17 cellular contexts compared by ENCODE assay signal in the genomic region with DNA sequence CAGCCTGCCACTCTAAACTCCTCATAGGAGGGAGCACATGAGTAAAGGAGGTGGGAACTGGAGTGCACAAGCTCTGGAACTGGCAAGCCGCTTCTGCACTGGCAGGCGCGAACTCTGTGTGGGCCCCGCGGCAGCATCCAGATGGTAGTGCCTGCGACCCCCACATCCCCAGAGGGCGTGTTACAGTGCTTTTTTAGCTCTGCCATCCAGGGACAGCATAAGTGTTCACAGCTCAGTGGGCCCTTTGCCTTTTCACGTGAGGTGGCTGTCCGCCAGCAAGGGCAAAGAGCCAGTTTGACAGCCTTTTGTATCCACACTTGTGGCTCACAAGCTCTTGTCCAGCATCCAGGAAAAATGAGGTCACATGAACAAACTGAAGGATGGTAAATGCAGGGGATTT.
"Had no signal": no experiment of that assay in that cellular context is flagged by ENCODE, and none has a peak within 500 bp of the region (broad histone marks: within the 10 kb centered on the region; RNA-seq: fewer than 3 reads in every experiment).

No MANE protein-coding gene starts in this region.

- H3K36me3 ChIP-seq: lower lobe of right lung, pancreas had no signal

- H3K4me3 ChIP-seq: coronary artery, lower lobe of right lung, pancreas had no signal

- DNase-seq: activated CD4-positive, alpha-beta T cell treated with anti-CD3 and anti-CD28 coated beads, Interleukin-2, amount 10 ng/mL, durations not matched to agents 7 days and 5 days; activated gamma-delta T cell treated with Interleukin-2 at 50 U/mL for 16 hours; amniotic stem cell; central memory CD4-positive, alpha-beta T cell; effector CD8-positive, alpha-beta T cell; foreskin fibroblast; kidney glomerular epithelial cell; lower lobe of right lung; stimulated activated CD4-positive, alpha-beta T cell treated with anti-CD3 and anti-CD28 coated beads, Interleukin-15, amount 100 ng/mL, for 24 hours; stimulated activated CD4-positive, alpha-beta T cell treated with anti-CD3 and anti-CD28 coated beads, Interleukin-4, amount 100 ng/mL, for 1 hour; stimulated activated naive B cell treated with anti-CD40 and anti-IgM and Interleukin-4, amounts not matched to agents 10 μg/mL and 1 μg/mL and 100 μg/mL, for 72 hours; T-cell; T-helper 9 cell; trophoblast cell had no signal

- H3K9me3 ChIP-seq: lower lobe of right lung, pancreas had no signal

- ATAC-seq: lower lobe of right lung; pancreas; stimulated activated naive B cell treated with anti-CD40 and anti-IgM and Interleukin-4, amounts not matched to agents 10 μg/mL and 1 μg/mL and 100 μg/mL, for 72 hours; T-cell had no signal

- H3K4me3 Mint-ChIP-seq: activated CD4-positive, alpha-beta T cell treated with anti-CD3 and anti-CD28 coated beads, Interleukin-2, amount 10 ng/mL, durations not matched to agents 7 days and 5 days; activated naive CD8-positive, alpha-beta T cell; stimulated activated naive B cell treated with anti-CD40 and anti-IgM and Interleukin-4, amounts not matched to agents 10 μg/mL and 1 μg/mL and 100 μg/mL, for 72 hours; T-cell had no signal

- H3K36me3 Mint-ChIP-seq: activated naive CD8-positive, alpha-beta T cell; stimulated activated naive B cell treated with anti-CD40 and anti-IgM and Interleukin-4, amounts not matched to agents 10 μg/mL and 1 μg/mL and 100 μg/mL, for 72 hours; T-cell had no signal

- H3K4me1 Mint-ChIP-seq: activated CD4-positive, alpha-beta T cell treated with anti-CD3 and anti-CD28 coated beads, Interleukin-2, amount 10 ng/mL, durations not matched to agents 7 days and 5 days; stimulated activated naive B cell treated with anti-CD40 and anti-IgM and Interleukin-4, amounts not matched to agents 10 μg/mL and 1 μg/mL and 100 μg/mL, for 72 hours; T-cell had no signal

- H3K4me1 ChIP-seq: lower lobe of right lung, pancreas had no signal

- H3K27ac ChIP-seq: coronary artery, lower lobe of right lung, pancreas had no signal

- H3K9me3 Mint-ChIP-seq: activated CD4-positive, alpha-beta T cell treated with anti-CD3 and anti-CD28 coated beads, Interleukin-2, amount 10 ng/mL, durations not matched to agents 7 days and 5 days; T-cell had no signal

- H3K27ac Mint-ChIP-seq: activated CD4-positive, alpha-beta T cell treated with anti-CD3 and anti-CD28 coated beads, Interleukin-2, amount 10 ng/mL, durations not matched to agents 7 days and 5 days; activated naive CD8-positive, alpha-beta T cell; stimulated activated naive B cell treated with anti-CD40 and anti-IgM and Interleukin-4, amounts not matched to agents 10 μg/mL and 1 μg/mL and 100 μg/mL, for 72 hours; T-cell had no signal

- H3K27me3 Mint-ChIP-seq: activated CD4-positive, alpha-beta T cell treated with anti-CD3 and anti-CD28 coated beads, Interleukin-2, amount 10 ng/mL, durations not matched to agents 7 days and 5 days; activated naive CD8-positive, alpha-beta T cell; stimulated activated naive B cell treated with anti-CD40 and anti-IgM and Interleukin-4, amounts not matched to agents 10 μg/mL and 1 μg/mL and 100 μg/mL, for 72 hours had no signal
